In the genomic region with DNA sequence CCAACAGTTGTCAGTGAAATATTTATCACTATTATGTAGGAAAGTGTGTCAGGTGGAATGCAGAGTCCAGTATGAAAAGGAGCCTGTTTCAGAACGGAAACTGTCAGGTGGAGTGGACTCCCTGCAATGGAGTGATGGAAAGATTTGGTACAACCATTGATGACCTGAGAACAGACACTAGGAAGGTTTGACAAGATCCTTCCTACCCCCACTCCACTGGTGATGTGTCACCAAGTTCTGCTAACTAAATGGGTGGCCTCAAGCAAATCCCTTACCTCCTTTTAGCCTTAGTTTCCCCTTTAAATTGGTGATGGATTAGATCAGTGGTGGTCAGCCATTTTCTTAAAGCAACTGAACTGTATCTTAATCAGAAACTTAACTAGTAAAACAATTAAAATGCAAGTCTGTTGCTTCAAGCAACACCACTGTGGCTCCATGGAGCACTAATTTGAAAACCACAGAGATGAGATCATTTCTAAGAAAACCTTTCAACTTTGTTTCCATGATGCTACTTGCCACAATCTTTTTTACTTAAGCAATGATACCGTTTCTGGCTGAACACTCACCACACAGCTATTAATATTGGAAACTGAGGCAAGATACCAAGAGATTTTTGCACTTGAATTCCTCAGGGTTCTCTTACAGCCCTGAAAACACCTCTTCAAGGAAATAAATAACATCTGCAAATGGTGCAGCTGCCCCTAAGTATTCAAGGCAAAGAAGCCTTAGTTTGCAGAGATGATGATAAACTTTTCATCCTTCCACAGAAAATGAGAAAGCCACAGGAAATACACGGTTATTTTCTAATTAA, we compare ENCODE assay signal across 13 cellular contexts.
DNase-seq lines count a peak whose midpoint lies in the region; ATAC-seq and TF ChIP-seq lines count a peak whose summit lies in the region.
"Had no signal": no experiment of that assay in that cellular context is flagged by ENCODE, and none has a peak within 500 bp of the region (broad histone marks: within the 10 kb centered on the region; RNA-seq: fewer than 3 reads in every experiment).

No MANE protein-coding gene starts in this region.

- CTCF ChIA-PET in CD8-positive, alpha-beta T cell (lab: Charles Lee) = interaction anchor here (1.2 kb wide), 1 partner anchor 8 kb away, joined by 3 read pairs; no protein-coding TSS in a partner anchor

- TF ChIP-seq POLR2A in transverse colon (IDR thresholded peaks at IDR 0.05) = no peak

- no peak for TF ChIP-seq CTCF in CD8-positive, alpha-beta T cell (IDR thresholded peaks at IDR 0.05)
- no peak for TF ChIP-seq CTCF in transverse colon (IDR thresholded peaks at IDR 0.05)

- H3K27me3 Mint-ChIP-seq in CD8-positive, alpha-beta T cell (ENCODE audit: low read depth) = no peaks in the 10 kb centered on the region
- H3K27me3 Mint-ChIP-seq in T-helper 1 cell treated with Interleukin-12 subunit alpha and Interleukin-12 subunit beta and Interleukin-4 antibody, amounts not matched to agents 30 μg/mL and 1 μg/mL, for 36 hours (ENCODE audit: low read depth) = no peaks in the 10 kb centered on the region
- H3K27me3 Mint-ChIP-seq in effector memory CD8-positive, alpha-beta T cell = no peaks in the 10 kb centered on the region

- H3K4me1 Mint-ChIP-seq in CD8-positive, alpha-beta T cell (ENCODE audit: low read depth) = peaks cover 58% of the 10 kb centered on the region
- H3K4me1 Mint-ChIP-seq in T-helper 1 cell treated with Interleukin-12 subunit alpha and Interleukin-12 subunit beta and Interleukin-4 antibody, amounts not matched to agents 30 μg/mL and 1 μg/mL, for 36 hours (ENCODE audit: low read depth) = peaks cover 55% of the 10 kb centered on the region
- H3K4me1 Mint-ChIP-seq in effector memory CD8-positive, alpha-beta T cell (ENCODE audit: low read depth in 2 of 2) = peaks cover 30 to 46% of the 10 kb centered on the region in 2 donors

- H3K9me3 ChIP-seq in CD8-positive, alpha-beta T cell (ENCODE audit: low read length) = no peaks in the 10 kb centered on the region
- no peaks in the 10 kb centered on the region for H3K9me3 ChIP-seq in transverse colon
- H3K9me3 ChIP-seq: Caco-2 had no signal

- H3K27me3 ChIP-seq in CD8-positive, alpha-beta T cell (ENCODE audit: insufficient read depth, low read length) = no peaks in the 10 kb centered on the region
- H3K27me3 ChIP-seq in H7 (ENCODE audit: control insufficient read depth, insufficient read depth, low read length) = peaks cover 20% of the 10 kb centered on the region
- peaks cover 15% of the 10 kb centered on the region for H3K27me3 ChIP-seq in transverse colon

- peak overlapping the region; percentile 61 for H3K4me3 Mint-ChIP-seq in CD8-positive, alpha-beta T cell
- peak overlapping the region; percentile 72 for H3K4me3 Mint-ChIP-seq in T-helper 1 cell treated with Interleukin-12 subunit alpha and Interleukin-12 subunit beta and Interleukin-4 antibody, amounts not matched to agents 30 μg/mL and 1 μg/mL, for 36 hours
- peak overlapping the region; percentile 50 to 63 for H3K4me3 Mint-ChIP-seq in effector memory CD8-positive, alpha-beta T cell

- TF ChIP-seq EP300 in transverse colon (IDR thresholded peaks at IDR 0.05; ENCODE audit: low read depth) = no peak

- H3K27ac Mint-ChIP-seq in CD8-positive, alpha-beta T cell = peak overlapping the region; percentile 97
- peak overlapping the region; percentile 100 for H3K27ac Mint-ChIP-seq in T-helper 1 cell treated with Interleukin-12 subunit alpha and Interleukin-12 subunit beta and Interleukin-4 antibody, amounts not matched to agents 30 μg/mL and 1 μg/mL, for 36 hours
- peak overlapping the region; percentile 93 for H3K27ac Mint-ChIP-seq in effector memory CD8-positive, alpha-beta T cell

- H3K4me1 ChIP-seq in CD8-positive, alpha-beta T cell (ENCODE audit: insufficient read depth, low read length) = peaks cover 81% of the 10 kb centered on the region
- H3K4me1 ChIP-seq in transverse colon = peaks cover 0 to 9% (median 8%) of the 10 kb centered on the region in 4 donors
- H3K4me1 ChIP-seq: Caco-2, foreskin keratinocyte had no signal

- in situ Hi-C loops in transverse colon (cut with MboI; ENCODE audit: low pct_ligation_motif_present in 1 of 4, low pct_unique_long_range_greater_than_20kb in 1 of 4, low sequenced_read_pairs in 3 of 4) = no loop called here

- no peaks in the 10 kb centered on the region for H3K36me3 ChIP-seq in CD8-positive, alpha-beta T cell (ENCODE audit: insufficient read depth, low read length)
- H3K36me3 ChIP-seq in H7 (replicated peaks; ENCODE audit: control insufficient read depth, insufficient read depth, low read length) (no peaks in the 10 kb centered on the region; the same call in none of the 2 replicates), transverse colon (peaks cover 0 to 4% (median 0%) of the 10 kb centered on the region in 4 donors)

- 68 to 79% methylated on average over 3 of the region's 3 CpGs for WGBS in transverse colon (ENCODE audit: low coverage in 1 of 2), 2 donors

- DNase-seq in CD8-positive, alpha-beta T cell = peak in 2 of 7 experiments; percentile 42 to 46
- DNase-seq in effector memory CD8-positive, alpha-beta T cell = no peak
- no peak for DNase-seq in H7
- DNase-seq in NCI-H1436 (lab: John Stamatoyannopoulos, UW) = no peak
- no peak for DNase-seq in transverse colon
- DNase-seq: amygdala, Caco-2, foreskin keratinocyte, NCI-H2029 treated with DMSO at 0.1 percent for 48 hours, SW 1271 had no signal

- peaks cover 14% of the 10 kb centered on the region for H3K36me3 Mint-ChIP-seq in CD8-positive, alpha-beta T cell
- H3K36me3 Mint-ChIP-seq in T-helper 1 cell treated with Interleukin-12 subunit alpha and Interleukin-12 subunit beta and Interleukin-4 antibody, amounts not matched to agents 30 μg/mL and 1 μg/mL, for 36 hours (ENCODE audit: low read depth) = peaks cover 27% of the 10 kb centered on the region
- peaks cover 11% of the 10 kb centered on the region for H3K36me3 Mint-ChIP-seq in effector memory CD8-positive, alpha-beta T cell (ENCODE audit: insufficient read depth)

- peak overlapping the region; percentile 50 for H3K27ac ChIP-seq in CD8-positive, alpha-beta T cell (ENCODE audit: low read depth, low read length)
- H3K27ac ChIP-seq in transverse colon = peak overlapping the region in 1 of 4 donors; percentile 21
- H3K27ac ChIP-seq: foreskin keratinocyte had no signal

- H3K9me3 Mint-ChIP-seq in CD8-positive, alpha-beta T cell = no peaks in the 10 kb centered on the region
- no peaks in the 10 kb centered on the region for H3K9me3 Mint-ChIP-seq in T-helper 1 cell treated with Interleukin-12 subunit alpha and Interleukin-12 subunit beta and Interleukin-4 antibody, amounts not matched to agents 30 μg/mL and 1 μg/mL, for 36 hours
- H3K9me3 Mint-ChIP-seq in effector memory CD8-positive, alpha-beta T cell = no peaks in the 10 kb centered on the region

- ATAC-seq in CD8-positive, alpha-beta T cell = peak; percentile 42
- peak; percentile 63 for ATAC-seq in GM21529 (IDR thresholded peaks at IDR 0.05; ENCODE audit: unreplicated experiment)
- peak; percentile 55 for ATAC-seq in effector memory CD8-positive, alpha-beta T cell (replicated peaks)
- no peak for ATAC-seq in HG03108 (IDR thresholded peaks at IDR 0.05; ENCODE audit: unreplicated experiment)
- ATAC-seq: foreskin keratinocyte had no signal

- intact Hi-C loops in CD8-positive, alpha-beta T cell (cut with DNase I, micrococcal nuclease) = loop anchor here (2.0 to 5.0 kb wide), 3 partner anchors 33 to 504 kb away; no protein-coding TSS in a partner anchor
- intact Hi-C loops in transverse colon (cut with DNase I; ENCODE audit: low total_unique reads) = no loop called here

- POLR2A ChIA-PET in CD8-positive, alpha-beta T cell (lab: Charles Lee) = no interaction called here

- H3K4me3 ChIP-seq in CD8-positive, alpha-beta T cell (ENCODE audit: low read depth, low read length) = no peak overlapping the region
- H3K4me3 ChIP-seq in H7 (ENCODE audit: insufficient read depth, low read depth, low read length) = no peak overlapping the region
- H3K4me3 ChIP-seq in transverse colon = no peak overlapping the region
